ENCODE assay signal across 9 cellular contexts in the genomic region with DNA sequence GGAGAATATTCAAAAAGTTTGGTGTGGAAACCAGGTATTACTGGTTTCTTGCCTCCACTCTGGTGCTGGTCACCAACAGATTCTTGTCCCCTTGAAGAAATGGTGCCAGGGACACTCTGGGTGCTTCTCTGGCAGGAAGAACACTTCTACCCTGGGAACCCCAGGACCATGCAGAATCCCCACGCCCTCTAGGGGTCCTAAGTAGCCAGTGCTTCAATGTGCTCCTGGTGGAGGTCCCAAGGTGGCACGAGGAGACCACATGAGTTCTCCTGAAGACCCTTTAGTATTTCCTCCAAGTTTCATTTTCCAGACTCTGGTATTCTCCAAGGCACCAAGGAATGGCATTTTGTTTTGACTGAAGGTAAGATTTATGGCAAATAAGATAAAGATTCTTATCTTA.
A peak's percentile ranks its signal among the peaks of the same experiment; 100 is the strongest.
DNase-seq lines count a peak whose midpoint lies in the region; ATAC-seq and TF ChIP-seq lines count a peak whose summit lies in the region.
"Had no signal": no experiment of that assay in that cellular context is flagged by ENCODE, and none has a peak within 500 bp of the region (broad histone marks: within the 10 kb centered on the region; RNA-seq: fewer than 3 reads in every experiment).

No MANE protein-coding gene starts in this region.

- H3K36me3 ChIP-seq in left ventricle myocardium inferior, result no peaks in the 10 kb centered on the region

- H3K4me1 Mint-ChIP-seq in WTC11, result peaks cover 10% of the 10 kb centered on the region
- H3K4me1 Mint-ChIP-seq: central memory CD8-positive, alpha-beta T cell had no signal

- peaks cover under 1% of the 10 kb centered on the region; the same call in 1 of the 2 replicates for H3K9me3 Mint-ChIP-seq in WTC11
- H3K9me3 Mint-ChIP-seq: central memory CD8-positive, alpha-beta T cell had no signal

- POLR2A ChIA-PET in WTC11 (lab: Charles Lee), result no interaction called here

- 59% methylated on average over 2 of the region's 2 CpGs for WGBS in right cardiac atrium

- H3K4me3 Mint-ChIP-seq in WTC11, result no peak overlapping the region
- H3K4me3 Mint-ChIP-seq: central memory CD8-positive, alpha-beta T cell had no signal

- CTCF ChIA-PET in WTC11 (lab: Charles Lee), result interaction anchor here (1.0 kb wide), 1 partner anchor 35 kb away, joined by 3 read pairs; no protein-coding TSS in a partner anchor

- H3K27ac ChIP-seq in left ventricle myocardium inferior (replicated peaks) (no peak overlapping the region), right cardiac atrium (ENCODE audit: low read length) (no peak overlapping the region)

- H3K27me3 ChIP-seq in left ventricle myocardium inferior (ENCODE audit: low read depth), result no peaks in the 10 kb centered on the region
- no peaks in the 10 kb centered on the region for H3K27me3 ChIP-seq in right cardiac atrium (ENCODE audit: control insufficient read depth, insufficient read depth)

- TF ChIP-seq CTCF in left ventricle myocardium inferior (IDR thresholded peaks at IDR 0.05; ENCODE audit: borderline replicate concordance) (peak; percentile 56), WTC11 (IDR thresholded peaks at IDR 0.05) (peak; percentile 44; the same call in 1 of the 2 replicates), retinal pigment epithelial cell (conservative IDR thresholded peaks at IDR 0.05; ENCODE audit: low read depth, low read length) (peak; percentile 47)

- H3K27ac Mint-ChIP-seq in WTC11, result no peak overlapping the region

- H3K36me3 Mint-ChIP-seq in WTC11, result no peaks in the 10 kb centered on the region

- H3K9me3 ChIP-seq in left ventricle myocardium inferior (replicated peaks) (peaks cover 6% of the 10 kb centered on the region), right cardiac atrium (ENCODE audit: control insufficient read depth, low read length) (no peaks in the 10 kb centered on the region)

- H3K4me1 ChIP-seq in left ventricle myocardium inferior (no peaks in the 10 kb centered on the region), right cardiac atrium (ENCODE audit: control insufficient read depth, insufficient read depth, low read length) (no peaks in the 10 kb centered on the region)

- intact Hi-C loops in left ventricle myocardium inferior (cut with micrococcal nuclease), result no loop called here
- intact Hi-C loops in right cardiac atrium (cut with DNase I), result no loop called here

- H3K4me3 ChIP-seq in left ventricle myocardium inferior (no peak overlapping the region), right cardiac atrium (ENCODE audit: low read length) (no peak overlapping the region), retinal pigment epithelial cell (ENCODE audit: low read length) (no peak overlapping the region)

- ATAC-seq in right cardiac atrium, result no peak
- peak; percentile 60 for ATAC-seq in HG03565 (IDR thresholded peaks at IDR 0.05; ENCODE audit: unreplicated experiment)
- ATAC-seq in WTC11, result peak; percentile 90
- no peak for ATAC-seq in HG02981 (IDR thresholded peaks at IDR 0.05; ENCODE audit: unreplicated experiment)

- DNase-seq in left ventricle myocardium inferior (no peak), right cardiac atrium (no peak), WTC11 (ENCODE audit: low spot score) (peak; percentile 42), retinal pigment epithelial cell (ENCODE audit: low read depth) (no peak), foreskin melanocyte (no peak), T-helper 9 cell (no peak)

- H3K27me3 Mint-ChIP-seq in WTC11 (ENCODE audit: low read depth), result no peaks in the 10 kb centered on the region; the same call in 1 of the 2 replicates
- H3K27me3 Mint-ChIP-seq: central memory CD8-positive, alpha-beta T cell had no signal

TF ChIP-seq in WTC11, 78 proteins besides CTCF, POLR2A, EP300 and RAD21 (continues in another document):
- TF ChIP-seq, protein P1, sequence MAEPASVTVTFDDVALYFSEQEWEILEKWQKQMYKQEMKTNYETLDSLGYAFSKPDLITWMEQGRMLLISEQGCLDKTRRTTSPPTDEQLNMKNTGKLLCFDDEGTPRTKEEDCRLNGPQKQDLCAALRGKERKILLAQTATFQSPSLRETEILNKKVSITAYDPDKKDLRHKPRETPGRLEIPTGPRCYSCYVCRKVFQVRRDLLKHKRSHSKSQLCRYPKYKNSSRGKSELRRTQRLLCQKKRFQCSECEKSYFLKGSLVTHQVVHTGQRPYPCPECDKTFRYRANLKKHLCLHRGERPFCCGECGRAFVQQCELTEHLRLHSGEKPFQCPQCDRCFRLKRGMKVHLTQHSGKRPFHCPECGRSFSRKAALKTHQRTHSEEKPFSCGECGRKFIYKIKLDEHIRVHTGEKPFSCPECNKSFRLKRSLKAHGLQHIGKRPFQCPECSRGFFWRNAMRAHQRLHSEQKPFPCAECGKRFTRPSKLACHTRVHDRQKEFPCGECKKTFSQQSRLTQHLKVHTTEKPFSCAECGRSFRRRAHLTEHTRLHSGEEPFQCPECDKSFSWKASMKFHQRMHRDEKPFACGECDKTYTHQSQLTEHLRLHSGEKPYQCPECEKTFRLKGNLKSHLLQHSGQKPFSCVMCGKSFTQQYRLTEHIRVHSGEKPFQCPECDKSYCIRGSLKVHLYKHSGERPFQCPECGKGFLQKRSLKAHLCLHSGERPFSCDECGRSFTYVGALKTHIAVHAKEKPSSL (CRISPR knock-in tag; conservative IDR thresholded peaks at IDR 0.05), result no peak
- no peak for TF ChIP-seq OVOL2 (CRISPR knock-in tag; IDR thresholded peaks at IDR 0.05; ENCODE audit: borderline replicate concordance)
- TF ChIP-seq ZNF219 (CRISPR knock-in tag; IDR thresholded peaks at IDR 0.05; ENCODE audit: borderline replicate concordance), result no peak
- TF ChIP-seq, protein P2, sequence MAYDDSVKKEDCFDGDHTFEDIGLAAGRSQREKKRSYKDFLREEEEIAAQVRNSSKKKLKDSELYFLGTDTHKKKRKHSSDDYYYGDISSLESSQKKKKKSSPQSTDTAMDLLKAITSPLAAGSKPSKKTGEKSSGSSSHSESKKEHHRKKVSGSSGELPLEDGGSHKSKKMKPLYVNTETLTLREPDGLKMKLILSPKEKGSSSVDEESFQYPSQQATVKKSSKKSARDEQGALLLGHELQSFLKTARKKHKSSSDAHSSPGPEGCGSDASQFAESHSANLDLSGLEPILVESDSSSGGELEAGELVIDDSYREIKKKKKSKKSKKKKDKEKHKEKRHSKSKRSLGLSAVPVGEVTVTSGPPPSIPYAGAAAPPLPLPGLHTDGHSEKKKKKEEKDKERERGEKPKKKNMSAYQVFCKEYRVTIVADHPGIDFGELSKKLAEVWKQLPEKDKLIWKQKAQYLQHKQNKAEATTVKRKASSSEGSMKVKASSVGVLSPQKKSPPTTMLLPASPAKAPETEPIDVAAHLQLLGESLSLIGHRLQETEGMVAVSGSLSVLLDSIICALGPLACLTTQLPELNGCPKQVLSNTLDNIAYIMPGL (CRISPR knock-in tag; IDR thresholded peaks at IDR 0.05), result no peak
- no peak for TF ChIP-seq ZNF396 (CRISPR knock-in tag; IDR thresholded peaks at IDR 0.05; ENCODE audit: borderline replicate concordance)
- TF ChIP-seq, protein P3, sequence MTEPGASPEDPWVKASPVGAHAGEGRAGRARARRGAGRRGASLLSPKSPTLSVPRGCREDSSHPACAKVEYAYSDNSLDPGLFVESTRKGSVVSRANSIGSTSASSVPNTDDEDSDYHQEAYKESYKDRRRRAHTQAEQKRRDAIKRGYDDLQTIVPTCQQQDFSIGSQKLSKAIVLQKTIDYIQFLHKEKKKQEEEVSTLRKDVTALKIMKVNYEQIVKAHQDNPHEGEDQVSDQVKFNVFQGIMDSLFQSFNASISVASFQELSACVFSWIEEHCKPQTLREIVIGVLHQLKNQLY (CRISPR knock-in tag; IDR thresholded peaks at IDR 0.05), result no peak
- TF ChIP-seq, protein P4, sequence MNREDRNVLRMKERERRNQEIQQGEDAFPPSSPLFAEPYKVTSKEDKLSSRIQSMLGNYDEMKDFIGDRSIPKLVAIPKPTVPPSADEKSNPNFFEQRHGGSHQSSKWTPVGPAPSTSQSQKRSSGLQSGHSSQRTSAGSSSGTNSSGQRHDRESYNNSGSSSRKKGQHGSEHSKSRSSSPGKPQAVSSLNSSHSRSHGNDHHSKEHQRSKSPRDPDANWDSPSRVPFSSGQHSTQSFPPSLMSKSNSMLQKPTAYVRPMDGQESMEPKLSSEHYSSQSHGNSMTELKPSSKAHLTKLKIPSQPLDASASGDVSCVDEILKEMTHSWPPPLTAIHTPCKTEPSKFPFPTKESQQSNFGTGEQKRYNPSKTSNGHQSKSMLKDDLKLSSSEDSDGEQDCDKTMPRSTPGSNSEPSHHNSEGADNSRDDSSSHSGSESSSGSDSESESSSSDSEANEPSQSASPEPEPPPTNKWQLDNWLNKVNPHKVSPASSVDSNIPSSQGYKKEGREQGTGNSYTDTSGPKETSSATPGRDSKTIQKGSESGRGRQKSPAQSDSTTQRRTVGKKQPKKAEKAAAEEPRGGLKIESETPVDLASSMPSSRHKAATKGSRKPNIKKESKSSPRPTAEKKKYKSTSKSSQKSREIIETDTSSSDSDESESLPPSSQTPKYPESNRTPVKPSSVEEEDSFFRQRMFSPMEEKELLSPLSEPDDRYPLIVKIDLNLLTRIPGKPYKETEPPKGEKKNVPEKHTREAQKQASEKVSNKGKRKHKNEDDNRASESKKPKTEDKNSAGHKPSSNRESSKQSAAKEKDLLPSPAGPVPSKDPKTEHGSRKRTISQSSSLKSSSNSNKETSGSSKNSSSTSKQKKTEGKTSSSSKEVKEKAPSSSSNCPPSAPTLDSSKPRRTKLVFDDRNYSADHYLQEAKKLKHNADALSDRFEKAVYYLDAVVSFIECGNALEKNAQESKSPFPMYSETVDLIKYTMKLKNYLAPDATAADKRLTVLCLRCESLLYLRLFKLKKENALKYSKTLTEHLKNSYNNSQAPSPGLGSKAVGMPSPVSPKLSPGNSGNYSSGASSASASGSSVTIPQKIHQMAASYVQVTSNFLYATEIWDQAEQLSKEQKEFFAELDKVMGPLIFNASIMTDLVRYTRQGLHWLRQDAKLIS (CRISPR knock-in tag; IDR thresholded peaks at IDR 0.05; ENCODE audit: borderline replicate concordance), result no peak
- no peak for TF ChIP-seq TEAD1 (CRISPR knock-in tag; IDR thresholded peaks at IDR 0.05)

Comparison
In these comparisons a context has a peak if more than half of its experiments do, and no peak if none do; other contexts are left out.
1. ATAC-seq: peak in HG03565 (single experiment) and WTC11 (single experiment); none in right cardiac atrium (0 of 2) and HG02981 (single experiment).
2. Peak in every context shown above with its lines, with median percentiles within 50 percentile points of each other: CTCF ChIP-seq.